Comparison of ENCODE assay signal across 8 cellular contexts in genomic region chr17:81345211-81346089, GRCh38.
DNase-seq lines count a peak whose midpoint lies in the region; ATAC-seq and TF ChIP-seq lines count a peak whose summit lies in the region.

No MANE protein-coding gene starts in this region.

- H3K9ac ChIP-seq in BLaER1 treated with 17β-estradiol and CSF1 and Interleukin-3, amounts not matched to agents 10 nM and 100 nM = peak overlapping the region; percentile 81 to 99 (median 93)
- H3K9ac ChIP-seq in mucosa of rectum (ENCODE audit: low read depth in 1 of 2, low read length in 2 of 2) (peak overlapping the region; percentile 87 to 92), stomach smooth muscle (ENCODE audit: low read length in 2 of 2) (peak overlapping the region; percentile 86 to 91)

- H3K4me2 ChIP-seq in BLaER1 treated with 17β-estradiol and CSF1 and Interleukin-3, amounts not matched to agents 10 nM and 100 nM = peak overlapping the region; percentile 94 to 100 (median 99)

- peak overlapping the region; percentile 65 to 99 (median 96); a peak in 21 of 22 replicates for H3K27ac ChIP-seq in BLaER1 treated with 17β-estradiol and CSF1 and Interleukin-3, amounts not matched to agents 10 nM and 100 nM
- H3K27ac ChIP-seq in mucosa of rectum (ENCODE audit: low read depth in 2 of 2, low read length in 2 of 2) (peak overlapping the region; percentile 97), stomach smooth muscle (ENCODE audit: low read length) (peak overlapping the region; percentile 96)

- no peaks in the 10 kb centered on the region for H3K9me3 ChIP-seq in BLaER1 treated with 17β-estradiol and CSF1 and Interleukin-3, amounts not matched to agents 10 nM and 100 nM (replicated peaks in 1 of 11)
- H3K9me3 ChIP-seq in mucosa of rectum (ENCODE audit: control insufficient read depth in 2 of 2, low read length in 2 of 2) (no peaks in the 10 kb centered on the region), stomach smooth muscle (ENCODE audit: control insufficient read depth in 2 of 2, low read length in 2 of 2) (no peaks in the 10 kb centered on the region)

- ATAC-seq in GM19023 (IDR thresholded peaks at IDR 0.05; ENCODE audit: unreplicated experiment) (peak; percentile 23), HG03135 (IDR thresholded peaks at IDR 0.05; ENCODE audit: unreplicated experiment) (peak; percentile 44)

- H3K27me3 ChIP-seq in BLaER1 treated with 17β-estradiol and CSF1 and Interleukin-3, amounts not matched to agents 10 nM and 100 nM = peaks cover 35 to 67% (median 52%) of the 10 kb centered on the region in 11 experiments
- H3K27me3 ChIP-seq in mucosa of rectum (ENCODE audit: control insufficient read depth in 2 of 2, insufficient read depth in 2 of 2, low read length in 2 of 2) = no peaks in the 10 kb centered on the region
- peaks cover 0 to 3% of the 10 kb centered on the region in 2 donors for H3K27me3 ChIP-seq in stomach smooth muscle (ENCODE audit: control insufficient read depth in 1 of 2, insufficient read depth in 2 of 2, low read length in 2 of 2)

- TF ChIP-seq POLR2A in erythroblast (IDR thresholded peaks at IDR 0.05; ENCODE audit: low read length) = no peak

- DNase-seq in NCI-H510A treated with DMSO at 0.1 percent for 48 hours (lab: John Stamatoyannopoulos, UW) (peak; percentile 59), erythroblast (lab: John Stamatoyannopoulos, UW) (peak; percentile 58 to 64)
- peak; percentile 44 for DNase-seq in activated CD8-positive, alpha-beta memory T cell treated with anti-CD3 and anti-CD28 coated beads, Interleukin-2, amount 50 U/mL, for 4 hours

- H3K36me3 ChIP-seq in BLaER1 treated with 17β-estradiol and CSF1 and Interleukin-3, amounts not matched to agents 10 nM and 100 nM = peaks cover 0 to 27% (median 3%) of the 10 kb centered on the region in 11 experiments; a peak in 8 of 22 replicates
- no peaks in the 10 kb centered on the region for H3K36me3 ChIP-seq in mucosa of rectum (ENCODE audit: control insufficient read depth in 2 of 2, insufficient read depth in 2 of 2, low read length in 2 of 2)
- no peaks in the 10 kb centered on the region for H3K36me3 ChIP-seq in stomach smooth muscle (ENCODE audit: control insufficient read depth in 2 of 2, insufficient read depth in 2 of 2, low read length in 2 of 2)

- peaks cover 0 to 52% (median 25%) of the 10 kb centered on the region in 11 experiments; a peak in 14 of 22 replicates for H4K20me1 ChIP-seq in BLaER1 treated with 17β-estradiol and CSF1 and Interleukin-3, amounts not matched to agents 10 nM and 100 nM

- peak overlapping the region; percentile 64 to 98 (median 90) for H3K4me3 ChIP-seq in BLaER1 treated with 17β-estradiol and CSF1 and Interleukin-3, amounts not matched to agents 10 nM and 100 nM
- H3K4me3 ChIP-seq in mucosa of rectum (ENCODE audit: low read length in 2 of 2) = peak overlapping the region; percentile 83 to 91
- H3K4me3 ChIP-seq in stomach smooth muscle (ENCODE audit: low read length in 2 of 2) = peak overlapping the region; percentile 89 to 94

- H3K4me1 ChIP-seq in BLaER1 treated with 17β-estradiol and CSF1 and Interleukin-3, amounts not matched to agents 10 nM and 100 nM = peaks cover 60 to 74% (median 66%) of the 10 kb centered on the region in 10 experiments
- H3K4me1 ChIP-seq in mucosa of rectum (ENCODE audit: control insufficient read depth in 2 of 2, insufficient read depth in 2 of 2, low read length in 2 of 2) (peaks cover 29 to 31% of the 10 kb centered on the region in 2 donors), stomach smooth muscle (ENCODE audit: control insufficient read depth, insufficient read depth, low read length) (peaks cover 32% of the 10 kb centered on the region)

Comparison
In these comparisons a context has a peak if more than half of its experiments do, and no peak if none do; other contexts are left out.
1. Peak in every context shown above with its lines: DNase-seq, ATAC-seq, H3K4me3 ChIP-seq and H3K27ac ChIP-seq.